16 cellular contexts compared by ENCODE assay signal in the genomic region with DNA sequence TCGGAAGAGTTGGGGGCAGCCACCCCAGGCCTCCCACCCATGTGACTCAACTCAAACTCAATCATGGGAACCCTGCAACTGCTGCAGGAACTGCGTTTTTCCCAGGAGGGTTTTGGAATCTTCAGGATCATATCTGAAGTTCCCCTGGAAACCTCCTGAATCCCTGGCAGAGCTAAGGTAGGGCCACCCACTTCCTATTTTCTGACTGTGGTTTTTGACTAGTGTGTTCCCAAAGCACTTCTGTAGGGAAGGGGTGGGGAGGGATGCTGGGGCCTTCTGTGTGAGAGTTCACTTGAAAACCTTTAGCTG.
"Had no signal": no experiment of that assay in that cellular context is flagged by ENCODE, and none has a peak within 500 bp of the region (broad histone marks: within the 10 kb centered on the region; RNA-seq: fewer than 3 reads in every experiment).

No MANE protein-coding gene starts in this region.

- H3K27me3 Mint-ChIP-seq: activated CD4-positive, alpha-beta T cell treated with anti-CD3 and anti-CD28 coated beads, Interleukin-2, amount 10 ng/mL, durations not matched to agents 7 days and 5 days; activated naive CD4-positive, alpha-beta T cell treated with anti-CD3 and anti-CD28 coated beads, Interleukin-2, amount 50 U/mL, for 24 hours had no signal

- H3K9me3 Mint-ChIP-seq: activated CD4-positive, alpha-beta T cell treated with anti-CD3 and anti-CD28 coated beads, Interleukin-2, amount 10 ng/mL, durations not matched to agents 7 days and 5 days; activated naive CD4-positive, alpha-beta T cell treated with anti-CD3 and anti-CD28 coated beads, Interleukin-2, amount 50 U/mL, for 24 hours; natural killer cell had no signal

- ATAC-seq: natural killer cell had no signal

- DNase-seq: activated CD4-positive, alpha-beta T cell treated with anti-CD3 and anti-CD28 coated beads, Interleukin-2, amount 10 ng/mL, durations not matched to agents 7 days and 5 days; activated gamma-delta T cell; activated T-cell treated with anti-CD3 and anti-CD28 coated beads, Interleukin-2, amount 50 U/mL, for 48 hours; cerebellar nuclear complex; effector CD8-positive, alpha-beta T cell; esophagus squamous epithelium; mesendoderm; stimulated activated naive CD4-positive, alpha-beta T cell; T1000; thyroid gland; uterus had no signal

- H3K4me3 Mint-ChIP-seq: activated CD4-positive, alpha-beta T cell treated with anti-CD3 and anti-CD28 coated beads, Interleukin-2, amount 10 ng/mL, durations not matched to agents 7 days and 5 days; activated naive CD4-positive, alpha-beta T cell treated with anti-CD3 and anti-CD28 coated beads, Interleukin-2, amount 50 U/mL, for 24 hours; natural killer cell had no signal

- H3K4me3 ChIP-seq: ascending aorta, breast epithelium, esophagus squamous epithelium, spleen, thyroid gland, uterus had no signal

- H3K9me3 ChIP-seq: ascending aorta, breast epithelium, esophagus squamous epithelium, spleen, thyroid gland, uterus had no signal

- H3K27ac Mint-ChIP-seq: activated CD4-positive, alpha-beta T cell treated with anti-CD3 and anti-CD28 coated beads, Interleukin-2, amount 10 ng/mL, durations not matched to agents 7 days and 5 days; activated naive CD4-positive, alpha-beta T cell treated with anti-CD3 and anti-CD28 coated beads, Interleukin-2, amount 50 U/mL, for 24 hours; natural killer cell had no signal

- H3K4me1 ChIP-seq: breast epithelium, spleen, thyroid gland, uterus had no signal

- H3K27ac ChIP-seq: ascending aorta, breast epithelium, esophagus squamous epithelium, spleen, thyroid gland, uterus had no signal

- H3K27me3 ChIP-seq: ascending aorta, breast epithelium, thyroid gland, uterus had no signal

- H3K4me1 Mint-ChIP-seq: activated CD4-positive, alpha-beta T cell treated with anti-CD3 and anti-CD28 coated beads, Interleukin-2, amount 10 ng/mL, durations not matched to agents 7 days and 5 days; activated naive CD4-positive, alpha-beta T cell treated with anti-CD3 and anti-CD28 coated beads, Interleukin-2, amount 50 U/mL, for 24 hours; natural killer cell had no signal

- H3K36me3 ChIP-seq: ascending aorta, breast epithelium, esophagus squamous epithelium, spleen, thyroid gland, uterus had no signal

- H3K36me3 Mint-ChIP-seq: activated naive CD4-positive, alpha-beta T cell treated with anti-CD3 and anti-CD28 coated beads, Interleukin-2, amount 50 U/mL, for 24 hours; natural killer cell had no signal
